In genomic region chr14:35959835-35960234, GRCh38 we compare ENCODE assay signal across 12 cellular contexts.
A peak's percentile ranks its signal among the peaks of the same experiment; 100 is the strongest.
DNase-seq lines count a peak whose midpoint lies in the region; ATAC-seq and TF ChIP-seq lines count a peak whose summit lies in the region.
"Had no signal": no experiment of that assay in that cellular context is flagged by ENCODE, and none has a peak within 500 bp of the region (broad histone marks: within the 10 kb centered on the region; RNA-seq: fewer than 3 reads in every experiment).

No MANE protein-coding gene starts in this region.

- POLR2A ChIA-PET in GM10248 (lab: Yijun Ruan, JAX) = no interaction called here

- TF ChIP-seq CTCF in GM10248 (IDR thresholded peaks at IDR 0.05; ENCODE audit: control extremely low read depth, extremely low read depth, low read depth, missing control alignments) = peak; percentile 6
- TF ChIP-seq CTCF in mesothelial cell of epicardium (IDR thresholded peaks at IDR 0.05; ENCODE audit: unreplicated experiment) = no peak
- TF ChIP-seq CTCF in upper lobe of right lung (IDR thresholded peaks at IDR 0.05) = no peak

- TF ChIP-seq RAD21 in Ishikawa (IDR thresholded peaks at IDR 0.05; ENCODE audit: low read depth) = peak; percentile 40; the same call in 1 of the 2 replicates

- peak overlapping the region; percentile 51 for H3K27ac Mint-ChIP-seq in mesothelial cell of epicardium

- no peaks in the 10 kb centered on the region for H3K4me1 ChIP-seq in upper lobe of right lung

- no peaks in the 10 kb centered on the region for H3K27me3 ChIP-seq in upper lobe of right lung

- no peaks in the 10 kb centered on the region for H3K36me3 Mint-ChIP-seq in mesothelial cell of epicardium

- DNase-seq in GM10248 (ENCODE audit: extremely low spot score) (no peak), SK-MEL-5 (ENCODE audit: low read depth, low spot score) (peak; percentile 49), mesothelial cell of epicardium (ENCODE audit: low spot score in 2 of 2, unreplicated experiment in 2 of 2) (no peak), NCI-H2029 treated with DMSO at 0.1 percent for 48 hours (lab: John Stamatoyannopoulos, UW) (no peak), upper lobe of right lung (no peak)
- DNase-seq: aorta; EL; IMR-90; stimulated activated CD4-positive, alpha-beta T cell treated with anti-CD3 and anti-CD28 coated beads, Interleukin-4, amount 100 ng/mL, for 24 hours had no signal

- CTCF ChIA-PET in GM10248 (lab: Yijun Ruan, JAX) = interaction anchor here (0.9 to 2.4 kb wide), 4 partner anchors 9 to 110 kb away, joined by 3 to 7 read pairs (median 4); no protein-coding TSS in a partner anchor

- H3K4me1 Mint-ChIP-seq in mesothelial cell of epicardium = peaks cover 21% of the 10 kb centered on the region

- no peaks in the 10 kb centered on the region for H3K9me3 Mint-ChIP-seq in mesothelial cell of epicardium

- intact Hi-C loops in upper lobe of right lung (cut with DNase I) = no loop called here

- H3K4me3 ChIP-seq in upper lobe of right lung = no peak overlapping the region

- H3K36me3 ChIP-seq in upper lobe of right lung = no peaks in the 10 kb centered on the region

- peaks cover 3% of the 10 kb centered on the region for H3K27me3 Mint-ChIP-seq in mesothelial cell of epicardium (ENCODE audit: low read depth)

- ATAC-seq in HG02763 (IDR thresholded peaks at IDR 0.05; ENCODE audit: unreplicated experiment) (no peak), upper lobe of right lung (no peak)
- ATAC-seq: activated CD4-positive, CD25-positive, alpha-beta regulatory T cell treated with anti-CD3 and anti-CD28 coated beads, Interleukin-2, amount 50 U/mL, for 24 hours had no signal

- in situ Hi-C loops in SK-MEL-5 (cut with HindIII; ENCODE audit: low pct_unique_long_range_greater_than_20kb, low sequenced_read_pairs) = no loop called here

- H3K4me3 Mint-ChIP-seq in mesothelial cell of epicardium = no peak overlapping the region

- H3K9me3 ChIP-seq in upper lobe of right lung = no peaks in the 10 kb centered on the region

- H3K27ac ChIP-seq in upper lobe of right lung = no peak overlapping the region

- no peak for TF ChIP-seq EP300 in Ishikawa (IDR thresholded peaks at IDR 0.05; ENCODE audit: borderline replicate concordance)

TF ChIP-seq in Ishikawa, 13 proteins besides CTCF, POLR2A, EP300 and RAD21:
- TF ChIP-seq REST (IDR thresholded peaks at IDR 0.05; ENCODE audit: low read depth) (no peak), EGR1 (IDR thresholded peaks at IDR 0.05) (no peak), TCF12 (IDR thresholded peaks at IDR 0.05; ENCODE audit: low read depth) (no peak), TAF1 (IDR thresholded peaks at IDR 0.05; ENCODE audit: low read depth) (no peak)
